In the genomic region with DNA sequence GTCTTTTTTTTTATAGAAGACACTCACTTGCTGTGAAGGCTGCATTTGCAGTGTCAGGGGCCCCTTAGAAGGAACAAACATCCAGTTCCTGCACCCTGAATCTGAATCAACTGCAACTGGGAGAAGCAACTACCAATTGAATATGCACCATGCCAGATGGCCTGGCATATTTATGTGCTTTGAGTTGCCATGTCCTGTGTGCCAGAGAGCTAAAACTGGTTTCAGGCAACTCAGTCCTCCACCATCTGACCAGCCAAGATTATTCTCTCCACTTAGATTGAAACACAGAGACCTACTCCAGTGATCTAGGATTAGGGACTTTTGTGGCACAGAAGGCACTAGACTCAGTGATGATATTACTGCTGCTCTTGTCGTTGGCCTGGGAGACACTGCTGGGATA, we compare ENCODE assay signal across 32 cellular contexts.
"Had no signal": no experiment of that assay in that cellular context is flagged by ENCODE, and none has a peak within 500 bp of the region (broad histone marks: within the 10 kb centered on the region; RNA-seq: fewer than 3 reads in every experiment).

No MANE protein-coding gene starts in this region.

- FAIRE-seq: astrocyte, TTC549 had no signal

- DNase-seq: activated B cell treated with CpG ODN at 0.5 μM for 24 hours; activated CD4-positive, alpha-beta memory T cell treated with anti-CD3 and anti-CD28 coated beads for 36 hours; activated CD4-positive, alpha-beta T cell treated with anti-CD3 and anti-CD28 coated beads for 4 hours; activated CD4-positive, alpha-beta T cell treated with anti-CD3 and anti-CD28 coated beads, Interleukin-2, amount 10 ng/mL, durations not matched to agents 24 days and 14 days; activated CD4-positive, alpha-beta T cell treated with anti-CD3 and anti-CD28 coated beads, Interleukin-2, amount 50 U/mL, for 1 hour; activated CD4-positive, alpha-beta T cell treated with anti-CD3 and anti-CD28 coated beads, Interleukin-2, amount 50 U/mL, for 4 hours; activated CD4-positive, CD25-positive, alpha-beta regulatory T cell treated with anti-CD3 and anti-CD28 coated beads, Interleukin-2, amount 50 U/mL, for 72 hours; activated CD8-positive, alpha-beta memory T cell treated with anti-CD3 and anti-CD28 coated beads, Interleukin-2, amount 50 U/mL, for 4 hours; activated CD8-positive, alpha-beta T cell treated with anti-CD3 and anti-CD28 coated beads for 36 hours; activated effector memory CD4-positive, alpha-beta T cell treated with anti-CD3 and anti-CD28 coated beads, Interleukin-2, amount 50 U/mL, for 16 hours; activated gamma-delta T cell treated with Interleukin-2 at 50 U/mL for 16 hours; activated naive CD4-positive, alpha-beta T cell; activated naive CD4-positive, alpha-beta T cell treated with anti-CD3 and anti-CD28 coated beads for 36 hours; activated naive CD4-positive, alpha-beta T cell treated with anti-CD3 and anti-CD28 coated beads, Interleukin-2, amount 50 U/mL, for 16 hours; activated naive CD8-positive, alpha-beta T cell treated with anti-CD3 and anti-CD28 coated beads for 36 hours; activated T-cell treated with anti-CD3 and anti-CD28 coated beads for 4 hours; activated T-cell treated with anti-CD3 and anti-CD28 coated beads, Interleukin-2, amount 50 U/mL, for 1 hour; activated T-cell treated with anti-CD3 and anti-CD28 coated beads, Interleukin-2, amount 50 U/mL, for 4 hours; activated T-cell treated with anti-CD3 and anti-CD28 coated beads, Interleukin-2, amount 50 U/mL, for 72 hours; adrenal gland; amniotic stem cell; aorta; body of pancreas; brain microvascular endothelial cell; T-helper 1 cell; T-helper 2 cell; T-helper 9 cell had no signal

- H3K4me1 ChIP-seq: adrenal gland, body of pancreas, breast epithelium had no signal

- H3K36me3 ChIP-seq: adrenal gland, brain microvascular endothelial cell, breast epithelium, cardiac muscle cell had no signal

- H3K4me3 ChIP-seq: adrenal gland, body of pancreas, breast epithelium, cardiac muscle cell had no signal

- H3K9me3 ChIP-seq: adrenal gland, body of pancreas, breast epithelium had no signal

- H3K27me3 ChIP-seq: adrenal gland, body of pancreas, brain microvascular endothelial cell, breast epithelium, cardiac muscle cell had no signal

- H3K27ac ChIP-seq: adrenal gland, body of pancreas, brain microvascular endothelial cell, breast epithelium, cardiac muscle cell, VCaP had no signal
